ENCODE assay signal across 24 cellular contexts in the genomic region with DNA sequence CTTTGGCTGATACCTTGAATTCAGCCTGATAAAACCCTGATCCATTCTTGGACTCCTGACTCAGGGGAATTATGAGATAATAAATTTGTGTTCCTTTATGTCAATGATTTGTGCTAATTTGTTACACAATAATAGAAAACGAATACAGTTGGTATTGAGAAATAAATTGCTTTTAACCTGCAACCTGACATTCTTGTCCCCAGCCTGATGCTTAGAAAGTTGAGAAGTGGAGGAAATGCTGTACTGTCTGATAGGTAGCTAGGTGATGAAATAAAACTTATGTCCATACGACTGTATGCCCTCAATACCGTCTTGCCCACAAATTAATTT.
"Had no signal": no experiment of that assay in that cellular context is flagged by ENCODE, and none has a peak within 500 bp of the region (broad histone marks: within the 10 kb centered on the region; RNA-seq: fewer than 3 reads in every experiment).

No MANE protein-coding gene starts in this region.

- DNase-seq: Karpas-422; KBM-7; MG63; NCI-H1092; NCI-H1105 treated with DMSO at 0.1 percent for 48 hours; NCI-H1417 treated with DMSO at 0.1 percent for 48 hours; NCI-H146; NCI-H1694 treated with DMSO at 0.1 percent for 48 hours; NCI-H1930; NCI-H2081; NCI-H2107; NCI-H2227 treated with DMSO at 0.1 percent for 48 hours; NCI-H524 treated with DMSO at 0.1 percent for 48 hours; NCI-H69; NCI-H774; NK-92 treated with Interleukin-12 subunit alpha and Interleukin-12 subunit beta, amount 100 ng/mL, for 24 hours; PC-9; SHP77 treated with DMSO at 0.1 percent for 48 hours; SJCRH30; T-helper 1 cell; T-helper 17 cell had no signal

- H3K4me1 ChIP-seq: Peyer's patch, SJCRH30 had no signal

- H3K36me3 ChIP-seq: Peyer's patch, SJCRH30 had no signal

- H3K27ac ChIP-seq: PC-9, Peyer's patch, SJCRH30 had no signal

- H3K4me3 ChIP-seq: MG63, PC-9, Peyer's patch, SJCRH30 had no signal

- H2AFZ ChIP-seq: PC-9 had no signal

- H3K27me3 ChIP-seq: MG63, Peyer's patch, SJCRH30 had no signal

- ATAC-seq: Right ventricle myocardium inferior, SK-N-SH treated with all-trans-retinoic acid at 6 μM for 48 hours, T-helper 17 cell had no signal

- H3K9me3 ChIP-seq: MG63, Peyer's patch, SJCRH30 had no signal

- H3K4me2 ChIP-seq: PC-9 had no signal
